18 cellular contexts compared by ENCODE assay signal in genomic region chr17:33519692-33520091, GRCh38.
"Had no signal": no experiment of that assay in that cellular context is flagged by ENCODE, and none has a peak within 500 bp of the region (broad histone marks: within the 10 kb centered on the region; RNA-seq: fewer than 3 reads in every experiment).

No MANE protein-coding gene starts in this region.

- H3K27me3 Mint-ChIP-seq: activated CD4-positive, alpha-beta T cell treated with anti-CD3 and anti-CD28 coated beads for 36 hours had no signal

- H3K4me3 ChIP-seq: adrenal gland, ascending aorta, esophagus squamous epithelium, neural progenitor cell, thyroid gland, upper lobe of right lung had no signal

- H3K4me3 Mint-ChIP-seq: activated B cell treated with CpG ODN at 0.5 μM for 24 hours; activated CD4-positive, alpha-beta T cell treated with anti-CD3 and anti-CD28 coated beads for 36 hours; activated naive CD4-positive, alpha-beta T cell treated with anti-CD3 and anti-CD28 coated beads for 36 hours; activated naive CD8-positive, alpha-beta T cell treated with anti-CD3 and anti-CD28 coated beads for 36 hours; naive thymus-derived CD8-positive, alpha-beta T cell; neural progenitor cell; stimulated activated effector memory CD8-positive, alpha-beta T cell treated with anti-CD3 and anti-CD28 coated beads, Interleukin-12 subunit alpha, Interleukin-12 subunit beta, amount 100 ng/mL, for 72 hours; stimulated activated naive CD8-positive, alpha-beta T cell treated with anti-CD3 and anti-CD28 coated beads, Interleukin-15, Interleukin-2, amounts not matched to agents 100 ng/mL and 50 ng/mL, for 24 hours had no signal

- H3K36me3 ChIP-seq: adrenal gland, ascending aorta, brain microvascular endothelial cell, esophagus squamous epithelium, neural progenitor cell, thyroid gland, upper lobe of right lung had no signal

- H3K27ac Mint-ChIP-seq: activated B cell treated with CpG ODN at 0.5 μM for 24 hours; activated CD4-positive, alpha-beta T cell treated with anti-CD3 and anti-CD28 coated beads for 36 hours; activated naive CD4-positive, alpha-beta T cell treated with anti-CD3 and anti-CD28 coated beads for 36 hours; activated naive CD8-positive, alpha-beta T cell treated with anti-CD3 and anti-CD28 coated beads for 36 hours; naive thymus-derived CD8-positive, alpha-beta T cell; neural progenitor cell; progenitor cell of endocrine pancreas; stimulated activated effector memory CD8-positive, alpha-beta T cell treated with anti-CD3 and anti-CD28 coated beads, Interleukin-12 subunit alpha, Interleukin-12 subunit beta, amount 100 ng/mL, for 72 hours; stimulated activated naive CD8-positive, alpha-beta T cell treated with anti-CD3 and anti-CD28 coated beads, Interleukin-15, Interleukin-2, amounts not matched to agents 100 ng/mL and 50 ng/mL, for 24 hours had no signal

- H3K4me1 ChIP-seq: adrenal gland, ascending aorta, esophagus squamous epithelium, neural progenitor cell, thyroid gland, upper lobe of right lung had no signal

- H3K9me3 ChIP-seq: adrenal gland, ascending aorta, esophagus squamous epithelium, thyroid gland, upper lobe of right lung had no signal

- H3K36me3 Mint-ChIP-seq: activated naive CD8-positive, alpha-beta T cell treated with anti-CD3 and anti-CD28 coated beads for 36 hours; naive thymus-derived CD8-positive, alpha-beta T cell; neural progenitor cell; stimulated activated effector memory CD8-positive, alpha-beta T cell treated with anti-CD3 and anti-CD28 coated beads, Interleukin-12 subunit alpha, Interleukin-12 subunit beta, amount 100 ng/mL, for 72 hours had no signal

- DNase-seq: brain microvascular endothelial cell, esophagus squamous epithelium, occipital lobe, upper lobe of right lung had no signal

- H3K4me2 ChIP-seq: neural progenitor cell had no signal

- H3K9ac ChIP-seq: neural progenitor cell had no signal

- FAIRE-seq: small intestine had no signal

- H3K4me1 Mint-ChIP-seq: activated B cell treated with CpG ODN at 0.5 μM for 24 hours; activated CD4-positive, alpha-beta T cell treated with anti-CD3 and anti-CD28 coated beads for 36 hours; activated naive CD8-positive, alpha-beta T cell treated with anti-CD3 and anti-CD28 coated beads for 36 hours; naive thymus-derived CD8-positive, alpha-beta T cell had no signal

- H3K27me3 ChIP-seq: adrenal gland, ascending aorta, brain microvascular endothelial cell, neural progenitor cell, thyroid gland, upper lobe of right lung had no signal

- H3K27ac ChIP-seq: adrenal gland, ascending aorta, brain microvascular endothelial cell, esophagus squamous epithelium, neural progenitor cell, thyroid gland, upper lobe of right lung had no signal

- H3K9me3 Mint-ChIP-seq: activated B cell treated with CpG ODN at 0.5 μM for 24 hours; activated naive CD4-positive, alpha-beta T cell treated with anti-CD3 and anti-CD28 coated beads for 36 hours; activated naive CD8-positive, alpha-beta T cell treated with anti-CD3 and anti-CD28 coated beads for 36 hours; neural progenitor cell; stimulated activated effector memory CD8-positive, alpha-beta T cell treated with anti-CD3 and anti-CD28 coated beads, Interleukin-12 subunit alpha, Interleukin-12 subunit beta, amount 100 ng/mL, for 72 hours; stimulated activated naive CD8-positive, alpha-beta T cell treated with anti-CD3 and anti-CD28 coated beads, Interleukin-15, Interleukin-2, amounts not matched to agents 100 ng/mL and 50 ng/mL, for 24 hours had no signal

- ATAC-seq: naive thymus-derived CD8-positive, alpha-beta T cell; sciatic nerve; stimulated activated effector memory CD8-positive, alpha-beta T cell treated with anti-CD3 and anti-CD28 coated beads, Interleukin-12 subunit alpha, Interleukin-12 subunit beta, amount 100 ng/mL, for 72 hours had no signal

- H2AFZ ChIP-seq: neural progenitor cell had no signal
